In genomic region chr10:5317547-5318107, GRCh38 we compare ENCODE assay signal across 1 cellular context.
A peak's percentile ranks its signal among the peaks of the same experiment; 100 is the strongest.
TF ChIP-seq lines count a peak whose summit lies in the region.

No MANE protein-coding gene starts in this region.

TF ChIP-seq in SK-N-SH, 30 proteins besides CTCF, POLR2A, EP300 and RAD21 (continued from another document):
- TF ChIP-seq MAX (IDR thresholded peaks at IDR 0.05; ENCODE audit: low read depth): peak; percentile 40; the same call in 1 of the 2 replicates
- TF ChIP-seq TCF12 (IDR thresholded peaks at IDR 0.05): peak; percentile 30; the same call in 1 of the 2 replicates
- TF ChIP-seq YY1 (IDR thresholded peaks at IDR 0.05; ENCODE audit: low read depth): no peak
- TF ChIP-seq IRF3 (IDR thresholded peaks at IDR 0.05; ENCODE audit: low read depth, low read length): no peak
